In genomic region chr1:117605164-117605810, GRCh38 we compare ENCODE assay signal across 8 cellular contexts. TPM values are rescaled to one million over a fixed set of nuclear protein-coding genes. Genes with fewer than 3 reads are reported as not detected.
DNase-seq lines count a peak whose midpoint lies in the region; ATAC-seq and TF ChIP-seq lines count a peak whose summit lies in the region.

No MANE protein-coding gene starts in this region.

- H3K9me2 ChIP-seq in Karpas-422 (replicated peaks; ENCODE audit: insufficient read depth, low read length): no peaks in the 10 kb centered on the region

- no peaks in the 10 kb centered on the region; the same call in 1 of the 2 replicates for H4K20me1 ChIP-seq in Karpas-422 (ENCODE audit: insufficient read depth, low read depth, low read length)

- WGBS in thyroid gland, 2 donors: 0% methylated on average over 22 to 27 of the region's 32 CpGs

- peak overlapping the region; percentile 98 for H2AFZ ChIP-seq in Karpas-422 (ENCODE audit: low read length)

- ATAC-seq in GM21723 (IDR thresholded peaks at IDR 0.05; ENCODE audit: unreplicated experiment): peak; percentile 34
- ATAC-seq in lower lobe of right lung: peak; percentile 41 to 64

- peak in 1 of 2 donors; percentile 25 for TF ChIP-seq POLR2A in thyroid gland (IDR thresholded peaks at IDR 0.05)

- intact Hi-C loops in lower lobe of right lung (cut with DNase I) (no loop called here), thyroid gland (cut with DNase I) (no loop called here)

- H3K79me2 ChIP-seq in Karpas-422 (ENCODE audit: low read length): no peaks in the 10 kb centered on the region

- H3K27me3 ChIP-seq in Karpas-422 (ENCODE audit: low read length): no peaks in the 10 kb centered on the region
- no peaks in the 10 kb centered on the region for H3K27me3 ChIP-seq in lower lobe of right lung (ENCODE audit: low read depth)
- no peaks in the 10 kb centered on the region for H3K27me3 ChIP-seq in thyroid gland

- H3K4me2 ChIP-seq in Karpas-422 (ENCODE audit: low read depth, low read length, poor library complexity, severe bottlenecking): peak overlapping the region; percentile 73

- H3K4me3 ChIP-seq in GM12865 (ENCODE audit: low read depth, low read length) (peak overlapping the region; percentile 79), Karpas-422 (ENCODE audit: low read length) (peak overlapping the region; percentile 71), lower lobe of right lung (peak overlapping the region; percentile 82), thyroid gland (replicated peaks in 1 of 3) (peak overlapping the region; percentile 30 to 81 (median 55))

- H3K4me1 ChIP-seq in Karpas-422 (ENCODE audit: low read length) (peaks cover 26% of the 10 kb centered on the region), lower lobe of right lung (peaks cover 37% of the 10 kb centered on the region), thyroid gland (peaks cover 31 to 32% of the 10 kb centered on the region in 2 donors)

- DNase-seq in GM12865 (ENCODE audit: low read depth) (no peak), Karpas-422 (no peak), cerebellar cortex (ENCODE audit: low spot score) (peak; percentile 77), lower lobe of right lung (peak; percentile 73), thyroid gland (peak; percentile 60 to 70), A172 (ENCODE audit: low spot score) (no peak), T1000 (lab: John Stamatoyannopoulos, UW) (no peak)

- TF ChIP-seq CTCF in GM12865 (IDR thresholded peaks at IDR 0.05; ENCODE audit: insufficient read depth, low read depth, low read length, missing control alignments) (no peak), lower lobe of right lung (IDR thresholded peaks at IDR 0.05) (no peak), thyroid gland (IDR thresholded peaks at IDR 0.05) (peak in 2 of 6 experiments; percentile 3 to 5)

- H3K9ac ChIP-seq in Karpas-422 (ENCODE audit: low read length): peak overlapping the region; percentile 55

- H3K36me3 ChIP-seq in Karpas-422 (ENCODE audit: insufficient read depth, low read length): no peaks in the 10 kb centered on the region
- no peaks in the 10 kb centered on the region for H3K36me3 ChIP-seq in lower lobe of right lung
- no peaks in the 10 kb centered on the region for H3K36me3 ChIP-seq in thyroid gland

- H3K27ac ChIP-seq in Karpas-422 (ENCODE audit: low read length) (no peak overlapping the region), lower lobe of right lung (peak overlapping the region; percentile 89), thyroid gland (peak overlapping the region; percentile 93 to 96 (median 95))

- H3K9me3 ChIP-seq in Karpas-422 (ENCODE audit: low read length) (no peaks in the 10 kb centered on the region), lower lobe of right lung (no peaks in the 10 kb centered on the region), thyroid gland (no peaks in the 10 kb centered on the region)

RNA-seq across cellular contexts. Expression of gene TENT5C, which starts 0.6 kb away (rescaled TPM):
- 0.14 and 0.60 TPM in 2 replicates for total RNA-seq in Karpas-422 (2014; rRNA removed; shearing (Covaris generic); ENCODE audit: low replicate concordance)
- total RNA-seq in lower lobe of right lung (23.2 TPM), thyroid gland (10 to 100 TPM; 14.8 to 30.4 (median 22.2) TPM)
- total RNA-seq in A172 (2014; rRNA removed; shearing (Covaris generic)): 0.12 and 0.31 TPM in 2 replicates

Comparison
In these comparisons a context has a peak if more than half of its experiments do, and no peak if none do; other contexts are left out.
1. DNase-seq: peak in cerebellar cortex (single experiment), lower lobe of right lung (single experiment) and thyroid gland (2 of 2); none in GM12865 (single experiment), Karpas-422 (single experiment), A172 (single experiment) and T1000 (single experiment).
2. Peak in every context shown above with its lines, with median percentiles within 50 percentile points of each other: H3K4me3 ChIP-seq.